ENCODE assay signal across 30 cellular contexts in the genomic region with DNA sequence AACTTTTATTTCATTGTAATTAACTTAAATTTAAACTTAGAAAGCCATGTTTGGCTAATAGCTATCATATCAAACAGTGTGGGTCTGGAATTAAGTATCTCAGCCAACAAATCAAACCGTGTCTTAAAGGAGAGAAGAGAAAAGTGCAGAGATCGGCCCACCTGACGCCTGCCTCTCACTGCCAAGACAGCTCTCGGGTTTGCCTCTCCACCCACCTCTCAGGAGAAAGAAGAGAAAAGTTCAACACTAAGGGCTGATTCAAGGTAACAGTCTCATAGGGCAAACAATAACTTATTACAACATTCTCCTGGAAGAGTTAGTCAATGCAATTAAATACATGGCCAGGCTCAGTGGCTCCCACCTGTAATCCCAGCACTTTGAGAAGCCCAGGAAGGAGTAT.
"Had no signal": no experiment of that assay in that cellular context is flagged by ENCODE, and none has a peak within 500 bp of the region (broad histone marks: within the 10 kb centered on the region; RNA-seq: fewer than 3 reads in every experiment).

No MANE protein-coding gene starts in this region.

- H3K9me3 Mint-ChIP-seq: effector memory CD8-positive, alpha-beta T cell had no signal

- H3K36me3 ChIP-seq: brain microvascular endothelial cell, esophagus squamous epithelium, gastroesophageal sphincter had no signal

- H3K27me3 ChIP-seq: brain microvascular endothelial cell, dorsolateral prefrontal cortex had no signal

- ATAC-seq: activated CD4-positive, alpha-beta T cell treated with anti-CD3 and anti-CD28 coated beads for 36 hours; activated CD8-positive, alpha-beta memory T cell treated with anti-CD3 and anti-CD28 coated beads, Interleukin-2, amount 10 ng/mL, durations not matched to agents 7 days and 5 days; activated CD8-positive, alpha-beta T cell treated with anti-CD3 and anti-CD28 coated beads, Interleukin-2, amount 10 ng/mL, durations not matched to agents 7 days and 5 days; activated naive CD4-positive, alpha-beta T cell treated with anti-CD3 and anti-CD28 coated beads, Interleukin-2, amount 50 U/mL, for 72 hours; activated T-cell treated with anti-CD3 and anti-CD28 coated beads, Interleukin-2, amount 50 U/mL, for 72 hours; effector memory CD8-positive, alpha-beta T cell; gastroesophageal sphincter; T-helper 17 cell had no signal

- H3K4me1 Mint-ChIP-seq: activated CD4-positive, alpha-beta T cell treated with anti-CD3 and anti-CD28 coated beads for 36 hours; activated CD4-positive, alpha-beta T cell treated with anti-CD3 and anti-CD28 coated beads, Interleukin-2, amount 10 ng/mL, durations not matched to agents 24 days and 14 days; activated CD8-positive, alpha-beta memory T cell treated with anti-CD3 and anti-CD28 coated beads, Interleukin-2, amount 10 ng/mL, durations not matched to agents 7 days and 5 days; activated naive CD4-positive, alpha-beta T cell treated with anti-CD3 and anti-CD28 coated beads, Interleukin-2, amount 10 ng/mL, durations not matched to agents 7 days and 5 days; activated naive CD8-positive, alpha-beta T cell treated with anti-CD3 and anti-CD28 coated beads, Interleukin-2, amount 10 ng/mL, durations not matched to agents 7 days and 5 days; central memory CD8-positive, alpha-beta T cell; T-helper 17 cell had no signal

- H3K4me3 Mint-ChIP-seq: activated CD4-positive, alpha-beta memory T cell treated with anti-CD3 and anti-CD28 coated beads for 36 hours; activated CD4-positive, alpha-beta T cell treated with anti-CD3 and anti-CD28 coated beads for 36 hours; activated CD4-positive, alpha-beta T cell treated with anti-CD3 and anti-CD28 coated beads, Interleukin-2, amount 10 ng/mL, durations not matched to agents 24 days and 14 days; activated CD8-positive, alpha-beta memory T cell treated with anti-CD3 and anti-CD28 coated beads, Interleukin-2, amount 10 ng/mL, durations not matched to agents 7 days and 5 days; activated CD8-positive, alpha-beta T cell treated with anti-CD3 and anti-CD28 coated beads, Interleukin-2, amount 10 ng/mL, durations not matched to agents 7 days and 5 days; activated naive CD4-positive, alpha-beta T cell treated with anti-CD3 and anti-CD28 coated beads, Interleukin-2, amount 10 ng/mL, durations not matched to agents 7 days and 5 days; activated naive CD8-positive, alpha-beta T cell treated with anti-CD3 and anti-CD28 coated beads, Interleukin-2, amount 10 ng/mL, durations not matched to agents 7 days and 5 days; activated T-cell treated with anti-CD3 and anti-CD28 coated beads, Interleukin-2, amount 50 U/mL, for 72 hours; central memory CD8-positive, alpha-beta T cell; dendritic cell treated with granulocyte-macrophage colony-stimulating factor and Interleukin-4, amounts not matched to agents 40 ng/mL and 50 ng/mL, for 4 days; effector memory CD8-positive, alpha-beta T cell; T-helper 17 cell; T-helper 2 cell treated with Interferon-gamma antibody and Interleukin-4, amounts not matched to agents 5 μg/mL and 100 μg/mL, for 36 hours had no signal

- H3K36me3 Mint-ChIP-seq: activated CD4-positive, alpha-beta memory T cell treated with anti-CD3 and anti-CD28 coated beads for 36 hours; activated CD8-positive, alpha-beta memory T cell treated with anti-CD3 and anti-CD28 coated beads, Interleukin-2, amount 10 ng/mL, durations not matched to agents 7 days and 5 days; activated naive CD4-positive, alpha-beta T cell treated with anti-CD3 and anti-CD28 coated beads, Interleukin-2, amount 10 ng/mL, durations not matched to agents 7 days and 5 days; activated naive CD8-positive, alpha-beta T cell treated with anti-CD3 and anti-CD28 coated beads, Interleukin-2, amount 10 ng/mL, durations not matched to agents 7 days and 5 days had no signal

- H3K4me1 ChIP-seq: esophagus squamous epithelium, gastroesophageal sphincter had no signal

- H3K27ac Mint-ChIP-seq: activated CD4-positive, alpha-beta memory T cell treated with anti-CD3 and anti-CD28 coated beads for 36 hours; activated CD4-positive, alpha-beta T cell treated with anti-CD3 and anti-CD28 coated beads for 36 hours; activated CD4-positive, alpha-beta T cell treated with anti-CD3 and anti-CD28 coated beads, Interleukin-2, amount 10 ng/mL, durations not matched to agents 24 days and 14 days; activated CD8-positive, alpha-beta memory T cell treated with anti-CD3 and anti-CD28 coated beads, Interleukin-2, amount 10 ng/mL, durations not matched to agents 7 days and 5 days; activated CD8-positive, alpha-beta T cell treated with anti-CD3 and anti-CD28 coated beads, Interleukin-2, amount 10 ng/mL, durations not matched to agents 7 days and 5 days; activated naive CD4-positive, alpha-beta T cell treated with anti-CD3 and anti-CD28 coated beads, Interleukin-2, amount 10 ng/mL, durations not matched to agents 7 days and 5 days; activated naive CD4-positive, alpha-beta T cell treated with anti-CD3 and anti-CD28 coated beads, Interleukin-2, amount 50 U/mL, for 72 hours; activated naive CD8-positive, alpha-beta T cell treated with anti-CD3 and anti-CD28 coated beads, Interleukin-2, amount 10 ng/mL, durations not matched to agents 7 days and 5 days; activated T-cell treated with anti-CD3 and anti-CD28 coated beads, Interleukin-2, amount 50 U/mL, for 72 hours; dendritic cell treated with granulocyte-macrophage colony-stimulating factor and Interleukin-4, amounts not matched to agents 40 ng/mL and 50 ng/mL, for 4 days; effector memory CD8-positive, alpha-beta T cell; T-helper 17 cell; T-helper 2 cell treated with Interferon-gamma antibody and Interleukin-4, amounts not matched to agents 5 μg/mL and 100 μg/mL, for 36 hours had no signal

- H3K27me3 Mint-ChIP-seq: activated CD4-positive, alpha-beta T cell treated with anti-CD3 and anti-CD28 coated beads, Interleukin-2, amount 10 ng/mL, durations not matched to agents 24 days and 14 days had no signal

- H3K27ac ChIP-seq: brain microvascular endothelial cell, coronary artery, esophagus squamous epithelium, gastroesophageal sphincter had no signal

- H3K4me3 ChIP-seq: coronary artery, dorsolateral prefrontal cortex, esophagus squamous epithelium, gastroesophageal sphincter had no signal

- DNase-seq: activated CD4-positive, alpha-beta memory T cell treated with anti-CD3 and anti-CD28 coated beads for 36 hours; activated CD4-positive, alpha-beta T cell treated with anti-CD3 and anti-CD28 coated beads for 36 hours; activated CD4-positive, alpha-beta T cell treated with anti-CD3 and anti-CD28 coated beads, Interleukin-2, amount 10 ng/mL, durations not matched to agents 24 days and 14 days; activated CD4-positive, CD25-positive, alpha-beta regulatory T cell; activated CD4-positive, CD25-positive, alpha-beta regulatory T cell treated with anti-CD3 and anti-CD28 coated beads, Interleukin-2, amount 50 U/mL, for 72 hours; activated CD8-positive, alpha-beta memory T cell treated with anti-CD3 and anti-CD28 coated beads, Interleukin-2, amount 10 ng/mL, durations not matched to agents 7 days and 5 days; activated CD8-positive, alpha-beta memory T cell treated with anti-CD3 and anti-CD28 coated beads, Interleukin-2, amount 50 U/mL, for 4 hours; activated CD8-positive, alpha-beta T cell treated with anti-CD3 and anti-CD28 coated beads, Interleukin-2, amount 10 ng/mL, durations not matched to agents 7 days and 5 days; activated gamma-delta T cell; activated naive CD4-positive, alpha-beta T cell; activated naive CD4-positive, alpha-beta T cell treated with anti-CD3 and anti-CD28 coated beads, Interleukin-2, amount 10 ng/mL, durations not matched to agents 7 days and 5 days; activated naive CD8-positive, alpha-beta T cell treated with anti-CD3 and anti-CD28 coated beads, Interleukin-2, amount 10 ng/mL, durations not matched to agents 7 days and 5 days; activated T-cell treated with anti-CD3 and anti-CD28 coated beads, Interleukin-2, amount 50 U/mL, for 1 hour; activated T-cell treated with anti-CD3 and anti-CD28 coated beads, Interleukin-2, amount 50 U/mL, for 72 hours; brain microvascular endothelial cell; effector CD4-positive, alpha-beta T cell; effector memory CD8-positive, alpha-beta T cell; erythroblast; esophagus squamous epithelium; foreskin melanocyte; T-helper 1 cell; T-helper 17 cell; T1000 had no signal
